ENCODE assay signal across 29 cellular contexts in genomic region chr12:5593056-5593455, GRCh38.
"Had no signal": no experiment of that assay in that cellular context is flagged by ENCODE, and none has a peak within 500 bp of the region (broad histone marks: within the 10 kb centered on the region; RNA-seq: fewer than 3 reads in every experiment).

No MANE protein-coding gene starts in this region.

- DNase-seq: activated CD4-positive, alpha-beta memory T cell treated with anti-CD3 and anti-CD28 coated beads for 36 hours; activated CD4-positive, alpha-beta T cell treated with anti-CD3 and anti-CD28 coated beads for 48 hours; activated CD8-positive, alpha-beta memory T cell treated with anti-CD3 and anti-CD28 coated beads, Interleukin-2, amount 50 U/mL, for 4 hours; activated effector memory CD4-positive, alpha-beta T cell treated with anti-CD3 and anti-CD28 coated beads, Interleukin-2, amount 50 U/mL, for 16 hours; activated naive CD4-positive, alpha-beta T cell treated with anti-CD3 and anti-CD28 coated beads for 36 hours; activated naive CD8-positive, alpha-beta T cell treated with anti-CD3 and anti-CD28 coated beads for 36 hours; activated T-cell treated with anti-CD3 and anti-CD28 coated beads, Interleukin-2, amount 50 U/mL, for 1 hour; brain microvascular endothelial cell; dorsolateral prefrontal cortex; effector memory CD4-positive, alpha-beta T cell; hippocampal formation; left cardiac atrium; left ventricle myocardium superior; mucosa of descending colon; pancreas; retina; stimulated activated CD4-positive, alpha-beta T cell treated with anti-CD3 and anti-CD28 coated beads, Interleukin-4, amount 100 ng/mL, for 24 hours; T1000; trophoblast cell; WERI-Rb-1 had no signal

- ATAC-seq: activated CD4-positive, CD25-positive, alpha-beta regulatory T cell treated with anti-CD3 and anti-CD28 coated beads, Interleukin-2, amount 50 U/mL, for 24 hours; gastroesophageal sphincter; mucosa of descending colon; pancreas; sciatic nerve; stimulated activated effector memory CD8-positive, alpha-beta T cell treated with anti-CD3 and anti-CD28 coated beads, Interleukin-12 subunit alpha, Interleukin-12 subunit beta, amount 100 ng/mL, for 72 hours had no signal

- H3K4me3 ChIP-seq: ascending aorta, coronary artery, dorsolateral prefrontal cortex, gastroesophageal sphincter, mucosa of descending colon, pancreas, prostate gland, skin epidermis, thoracic aorta had no signal
